ENCODE assay signal across 2 cellular contexts in the genomic region with DNA sequence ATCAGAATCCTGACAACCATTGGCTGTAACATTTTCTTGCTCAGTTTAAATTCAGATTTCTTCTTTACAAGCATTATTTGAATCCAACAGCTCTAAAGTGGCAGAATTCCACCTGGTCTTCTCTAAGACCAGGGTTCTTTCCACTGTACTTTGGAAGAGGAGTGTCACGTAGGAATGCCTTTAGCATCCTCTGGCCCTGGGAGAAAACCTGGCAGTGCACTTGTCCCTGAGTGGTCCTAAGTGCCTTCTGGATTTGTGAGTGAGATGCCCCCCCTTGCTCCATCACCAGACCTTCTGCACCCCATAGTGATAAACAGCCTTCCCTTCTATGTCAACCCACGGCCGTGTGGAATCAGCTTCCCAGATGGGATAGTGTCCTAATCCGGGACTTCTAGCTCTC.
TF ChIP-seq lines count a peak whose summit lies in the region.

No MANE protein-coding gene starts in this region.

TF ChIP-seq in GM23338, 12 proteins besides CTCF, POLR2A, EP300 and RAD21 (continued from another document):
- TF ChIP-seq, protein P1, sequence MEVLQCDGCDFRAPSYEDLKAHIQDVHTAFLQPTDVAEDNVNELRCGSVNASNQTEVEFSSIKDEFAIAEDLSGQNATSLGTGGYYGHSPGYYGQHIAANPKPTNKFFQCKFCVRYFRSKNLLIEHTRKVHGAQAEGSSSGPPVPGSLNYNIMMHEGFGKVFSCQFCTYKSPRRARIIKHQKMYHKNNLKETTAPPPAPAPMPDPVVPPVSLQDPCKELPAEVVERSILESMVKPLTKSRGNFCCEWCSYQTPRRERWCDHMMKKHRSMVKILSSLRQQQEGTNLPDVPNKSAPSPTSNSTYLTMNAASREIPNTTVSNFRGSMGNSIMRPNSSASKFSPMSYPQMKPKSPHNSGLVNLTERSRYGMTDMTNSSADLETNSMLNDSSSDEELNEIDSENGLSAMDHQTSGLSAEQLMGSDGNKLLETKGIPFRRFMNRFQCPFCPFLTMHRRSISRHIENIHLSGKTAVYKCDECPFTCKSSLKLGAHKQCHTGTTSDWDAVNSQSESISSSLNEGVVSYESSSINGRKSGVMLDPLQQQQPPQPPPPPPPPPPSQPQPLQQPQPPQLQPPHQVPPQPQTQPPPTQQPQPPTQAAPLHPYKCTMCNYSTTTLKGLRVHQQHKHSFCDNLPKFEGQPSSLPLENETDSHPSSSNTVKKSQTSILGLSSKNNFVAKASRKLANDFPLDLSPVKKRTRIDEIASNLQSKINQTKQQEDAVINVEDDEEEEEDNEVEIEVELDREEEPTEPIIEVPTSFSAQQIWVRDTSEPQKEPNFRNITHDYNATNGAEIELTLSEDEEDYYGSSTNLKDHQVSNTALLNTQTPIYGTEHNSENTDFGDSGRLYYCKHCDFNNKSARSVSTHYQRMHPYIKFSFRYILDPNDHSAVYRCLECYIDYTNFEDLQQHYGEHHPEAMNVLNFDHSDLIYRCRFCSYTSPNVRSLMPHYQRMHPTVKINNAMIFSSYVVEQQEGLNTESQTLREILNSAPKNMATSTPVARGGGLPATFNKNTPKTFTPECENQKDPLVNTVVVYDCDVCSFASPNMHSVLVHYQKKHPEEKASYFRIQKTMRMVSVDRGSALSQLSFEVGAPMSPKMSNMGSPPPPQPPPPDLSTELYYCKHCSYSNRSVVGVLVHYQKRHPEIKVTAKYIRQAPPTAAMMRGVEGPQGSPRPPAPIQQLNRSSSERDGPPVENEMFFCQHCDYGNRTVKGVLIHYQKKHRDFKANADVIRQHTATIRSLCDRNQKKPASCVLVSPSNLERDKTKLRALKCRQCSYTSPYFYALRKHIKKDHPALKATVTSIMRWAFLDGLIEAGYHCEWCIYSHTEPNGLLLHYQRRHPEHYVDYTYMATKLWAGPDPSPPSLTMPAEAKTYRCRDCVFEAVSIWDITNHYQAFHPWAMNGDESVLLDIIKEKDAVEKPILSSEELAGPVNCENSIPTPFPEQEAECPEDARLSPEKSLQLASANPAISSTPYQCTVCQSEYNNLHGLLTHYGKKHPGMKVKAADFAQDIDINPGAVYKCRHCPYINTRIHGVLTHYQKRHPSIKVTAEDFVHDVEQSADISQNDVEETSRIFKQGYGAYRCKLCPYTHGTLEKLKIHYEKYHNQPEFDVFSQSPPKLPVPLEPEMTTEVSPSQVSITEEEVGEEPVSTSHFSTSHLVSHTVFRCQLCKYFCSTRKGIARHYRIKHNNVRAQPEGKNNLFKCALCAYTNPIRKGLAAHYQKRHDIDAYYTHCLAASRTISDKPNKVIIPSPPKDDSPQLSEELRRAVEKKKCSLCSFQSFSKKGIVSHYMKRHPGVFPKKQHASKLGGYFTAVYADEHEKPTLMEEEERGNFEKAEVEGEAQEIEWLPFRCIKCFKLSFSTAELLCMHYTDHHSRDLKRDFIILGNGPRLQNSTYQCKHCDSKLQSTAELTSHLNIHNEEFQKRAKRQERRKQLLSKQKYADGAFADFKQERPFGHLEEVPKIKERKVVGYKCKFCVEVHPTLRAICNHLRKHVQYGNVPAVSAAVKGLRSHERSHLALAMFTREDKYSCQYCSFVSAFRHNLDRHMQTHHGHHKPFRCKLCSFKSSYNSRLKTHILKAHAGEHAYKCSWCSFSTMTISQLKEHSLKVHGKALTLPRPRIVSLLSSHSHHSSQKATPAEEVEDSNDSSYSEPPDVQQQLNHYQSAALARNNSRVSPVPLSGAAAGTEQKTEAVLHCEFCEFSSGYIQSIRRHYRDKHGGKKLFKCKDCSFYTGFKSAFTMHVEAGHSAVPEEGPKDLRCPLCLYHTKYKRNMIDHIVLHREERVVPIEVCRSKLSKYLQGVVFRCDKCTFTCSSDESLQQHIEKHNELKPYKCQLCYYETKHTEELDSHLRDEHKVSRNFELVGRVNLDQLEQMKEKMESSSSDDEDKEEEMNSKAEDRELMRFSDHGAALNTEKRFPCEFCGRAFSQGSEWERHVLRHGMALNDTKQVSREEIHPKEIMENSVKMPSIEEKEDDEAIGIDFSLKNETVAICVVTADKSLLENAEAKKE (CRISPR knock-in tag; IDR thresholded peaks at IDR 0.05), result no peak
- TF ChIP-seq POLR2AphosphoS5 (IDR thresholded peaks at IDR 0.05; ENCODE audit: low read depth), result no peak
- TF ChIP-seq STAT1 (IDR thresholded peaks at IDR 0.05; ENCODE audit: unreplicated experiment), result no peak
- no peak for TF ChIP-seq ZNF331 (CRISPR knock-in tag; IDR thresholded peaks at IDR 0.05; ENCODE audit: low read depth)
- TF ChIP-seq, protein P2, sequence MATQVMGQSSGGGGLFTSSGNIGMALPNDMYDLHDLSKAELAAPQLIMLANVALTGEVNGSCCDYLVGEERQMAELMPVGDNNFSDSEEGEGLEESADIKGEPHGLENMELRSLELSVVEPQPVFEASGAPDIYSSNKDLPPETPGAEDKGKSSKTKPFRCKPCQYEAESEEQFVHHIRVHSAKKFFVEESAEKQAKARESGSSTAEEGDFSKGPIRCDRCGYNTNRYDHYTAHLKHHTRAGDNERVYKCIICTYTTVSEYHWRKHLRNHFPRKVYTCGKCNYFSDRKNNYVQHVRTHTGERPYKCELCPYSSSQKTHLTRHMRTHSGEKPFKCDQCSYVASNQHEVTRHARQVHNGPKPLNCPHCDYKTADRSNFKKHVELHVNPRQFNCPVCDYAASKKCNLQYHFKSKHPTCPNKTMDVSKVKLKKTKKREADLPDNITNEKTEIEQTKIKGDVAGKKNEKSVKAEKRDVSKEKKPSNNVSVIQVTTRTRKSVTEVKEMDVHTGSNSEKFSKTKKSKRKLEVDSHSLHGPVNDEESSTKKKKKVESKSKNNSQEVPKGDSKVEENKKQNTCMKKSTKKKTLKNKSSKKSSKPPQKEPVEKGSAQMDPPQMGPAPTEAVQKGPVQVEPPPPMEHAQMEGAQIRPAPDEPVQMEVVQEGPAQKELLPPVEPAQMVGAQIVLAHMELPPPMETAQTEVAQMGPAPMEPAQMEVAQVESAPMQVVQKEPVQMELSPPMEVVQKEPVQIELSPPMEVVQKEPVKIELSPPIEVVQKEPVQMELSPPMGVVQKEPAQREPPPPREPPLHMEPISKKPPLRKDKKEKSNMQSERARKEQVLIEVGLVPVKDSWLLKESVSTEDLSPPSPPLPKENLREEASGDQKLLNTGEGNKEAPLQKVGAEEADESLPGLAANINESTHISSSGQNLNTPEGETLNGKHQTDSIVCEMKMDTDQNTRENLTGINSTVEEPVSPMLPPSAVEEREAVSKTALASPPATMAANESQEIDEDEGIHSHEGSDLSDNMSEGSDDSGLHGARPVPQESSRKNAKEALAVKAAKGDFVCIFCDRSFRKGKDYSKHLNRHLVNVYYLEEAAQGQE (IDR thresholded peaks at IDR 0.05; ENCODE audit: unreplicated experiment), result no peak
- no peak for TF ChIP-seq EZH2phosphoT487 (IDR thresholded peaks at IDR 0.05; ENCODE audit: unreplicated experiment)
- TF ChIP-seq ZNF114 (CRISPR knock-in tag; IDR thresholded peaks at IDR 0.05), result no peak
- no peak for TF ChIP-seq ETS1 (IDR thresholded peaks at IDR 0.05)
- no peak for TF ChIP-seq EZH2 (IDR thresholded peaks at IDR 0.05; ENCODE audit: low read depth, unreplicated experiment)
- TF ChIP-seq NANOG (IDR thresholded peaks at IDR 0.05; ENCODE audit: borderline replicate concordance), result no peak

TF ChIP-seq in WTC11, 78 proteins besides CTCF, POLR2A, EP300 and RAD21:
- TF ChIP-seq, protein P3, sequence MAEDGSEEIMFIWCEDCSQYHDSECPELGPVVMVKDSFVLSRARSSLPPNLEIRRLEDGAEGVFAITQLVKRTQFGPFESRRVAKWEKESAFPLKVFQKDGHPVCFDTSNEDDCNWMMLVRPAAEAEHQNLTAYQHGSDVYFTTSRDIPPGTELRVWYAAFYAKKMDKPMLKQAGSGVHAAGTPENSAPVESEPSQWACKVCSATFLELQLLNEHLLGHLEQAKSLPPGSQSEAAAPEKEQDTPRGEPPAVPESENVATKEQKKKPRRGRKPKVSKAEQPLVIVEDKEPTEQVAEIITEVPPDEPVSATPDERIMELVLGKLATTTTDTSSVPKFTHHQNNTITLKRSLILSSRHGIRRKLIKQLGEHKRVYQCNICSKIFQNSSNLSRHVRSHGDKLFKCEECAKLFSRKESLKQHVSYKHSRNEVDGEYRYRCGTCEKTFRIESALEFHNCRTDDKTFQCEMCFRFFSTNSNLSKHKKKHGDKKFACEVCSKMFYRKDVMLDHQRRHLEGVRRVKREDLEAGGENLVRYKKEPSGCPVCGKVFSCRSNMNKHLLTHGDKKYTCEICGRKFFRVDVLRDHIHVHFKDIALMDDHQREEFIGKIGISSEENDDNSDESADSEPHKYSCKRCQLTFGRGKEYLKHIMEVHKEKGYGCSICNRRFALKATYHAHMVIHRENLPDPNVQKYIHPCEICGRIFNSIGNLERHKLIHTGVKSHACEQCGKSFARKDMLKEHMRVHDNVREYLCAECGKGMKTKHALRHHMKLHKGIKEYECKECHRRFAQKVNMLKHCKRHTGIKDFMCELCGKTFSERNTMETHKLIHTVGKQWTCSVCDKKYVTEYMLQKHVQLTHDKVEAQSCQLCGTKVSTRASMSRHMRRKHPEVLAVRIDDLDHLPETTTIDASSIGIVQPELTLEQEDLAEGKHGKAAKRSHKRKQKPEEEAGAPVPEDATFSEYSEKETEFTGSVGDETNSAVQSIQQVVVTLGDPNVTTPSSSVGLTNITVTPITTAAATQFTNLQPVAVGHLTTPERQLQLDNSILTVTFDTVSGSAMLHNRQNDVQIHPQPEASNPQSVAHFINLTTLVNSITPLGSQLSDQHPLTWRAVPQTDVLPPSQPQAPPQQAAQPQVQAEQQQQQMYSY (CRISPR knock-in tag; IDR thresholded peaks at IDR 0.05), result peak; percentile 81
- no peak for TF ChIP-seq ZNF121 (CRISPR knock-in tag; IDR thresholded peaks at IDR 0.05)
TF ChIP-seq in WTC11: peak in this region for 1.
